Comparison of ENCODE assay signal across 8 cellular contexts in the genomic region with DNA sequence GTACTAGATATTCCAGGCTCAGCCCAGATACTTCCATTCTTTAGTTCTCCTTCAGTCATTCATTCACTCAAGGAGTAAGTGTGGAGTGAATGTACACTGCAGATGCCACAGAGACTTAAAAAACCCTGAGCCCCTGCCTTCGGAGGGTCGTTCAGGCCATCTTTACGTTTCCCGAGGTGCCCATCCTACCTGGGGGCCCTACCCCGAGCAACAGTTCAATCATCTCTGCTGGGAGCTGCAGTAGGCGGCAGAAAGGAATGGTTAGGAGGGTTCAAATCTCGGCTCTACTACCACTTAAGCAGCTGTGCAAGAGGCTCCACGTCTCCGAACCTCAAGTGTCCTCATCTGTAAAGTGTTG. TPM values are rescaled to one million over a fixed set of nuclear protein-coding genes. Genes with fewer than 3 reads are reported as not detected.
A peak's percentile ranks its signal among the peaks of the same experiment; 100 is the strongest.
DNase-seq lines count a peak whose midpoint lies in the region; ATAC-seq and TF ChIP-seq lines count a peak whose summit lies in the region.

No MANE protein-coding gene starts in this region.

- no peak for DNase-seq in Panc1 (ENCODE audit: low read depth, low spot score)
- DNase-seq in fibroblast of mammary gland (ENCODE audit: low read depth) = no peak
- DNase-seq in psoas muscle = no peak
- DNase-seq in GM10266 (ENCODE audit: extremely low spot score) = no peak
- DNase-seq in NCI-H1092 treated with DMSO at 0.1 percent for 48 hours (lab: John Stamatoyannopoulos, UW) = no peak

- H3K36me3 ChIP-seq in Panc1 (ENCODE audit: control insufficient read depth, insufficient read depth, low read length) (peaks cover 13% of the 10 kb centered on the region), psoas muscle (ENCODE audit: insufficient read depth in 1 of 2, low read depth in 1 of 2) (peaks cover 6 to 39% of the 10 kb centered on the region in 2 donors)

- POLR2A ChIA-PET in Panc1 (lab: Charles Lee) = interaction anchor here (0.7 kb wide), 1 partner anchor 163 kb away, joined by 5 read pairs; no protein-coding TSS in a partner anchor

- H3K27me3 ChIP-seq in Panc1 (ENCODE audit: control insufficient read depth, insufficient read depth, low read length) (no peaks in the 10 kb centered on the region), psoas muscle (ENCODE audit: insufficient read depth in 3 of 3, low read length in 2 of 3) (no peaks in the 10 kb centered on the region)

- intact Hi-C loops in Panc1 (cut with micrococcal nuclease; ENCODE audit: unreplicated experiment) (no loop called here), psoas muscle (cut with DNase I) (loop anchor here in 1 of 2 donors (10.0 kb wide), 1 partner anchor 295 kb away; the partner anchor contains the start of gene FANCD2)

- CTCF ChIA-PET in Panc1 (lab: Charles Lee) = no interaction called here

- WGBS in psoas muscle, 3 donors = 0 to 1% (median 0%) methylated on average over 9 of the region's 9 CpGs

- BruUV-seq in Panc1 (replicated peaks; lab: Mats Ljungman, UMichigan) = no TSS peak

- H3K4me3 ChIP-seq in GM12875 (ENCODE audit: low read depth, low read length) (peak overlapping the region; percentile 90), Panc1 (ENCODE audit: low read depth in 2 of 2, low read length in 2 of 2) (peak overlapping the region; percentile 95 to 99), fibroblast of mammary gland (ENCODE audit: control insufficient read depth, low read depth, low read length) (peak overlapping the region; percentile 99), psoas muscle (peak overlapping the region; percentile 96)

- in situ Hi-C loops in Panc1 (cut with HindIII; ENCODE audit: low pct_unique_long_range_greater_than_20kb, low sequenced_read_pairs) = no loop called here

- H3K4me1 ChIP-seq in Panc1 (ENCODE audit: control insufficient read depth, insufficient read depth, low read length) (peaks cover 4% of the 10 kb centered on the region; the same call in 1 of the 2 replicates), psoas muscle (peaks cover 19% of the 10 kb centered on the region)

- H3K27ac ChIP-seq in Panc1 (ENCODE audit: low read length) (peak overlapping the region; percentile 90), psoas muscle (peak overlapping the region; percentile 93)

- ATAC-seq in Panc1 = no peak
- peak in 3 of 4 donors; percentile 3 to 20 (median 4) for ATAC-seq in psoas muscle
- no peak for ATAC-seq in GM18519 (IDR thresholded peaks at IDR 0.05; ENCODE audit: low FRiP score, unreplicated experiment)
- ATAC-seq in HG02884 (IDR thresholded peaks at IDR 0.05; ENCODE audit: unreplicated experiment) = no peak

- TF ChIP-seq CTCF in GM12875 (IDR thresholded peaks at IDR 0.05; ENCODE audit: borderline replicate concordance, insufficient read depth, low read depth, low read length) = no peak
- TF ChIP-seq CTCF in Panc1 (IDR thresholded peaks at IDR 0.05) = no peak
- no peak for TF ChIP-seq CTCF in fibroblast of mammary gland (conservative IDR thresholded peaks at IDR 0.05; ENCODE audit: control insufficient read depth, insufficient read depth, low read depth, low read length)
- TF ChIP-seq CTCF in psoas muscle (IDR thresholded peaks at IDR 0.05) = no peak
- TF ChIP-seq CTCF in GM10266 (IDR thresholded peaks at IDR 0.05; ENCODE audit: control insufficient read depth, insufficient read depth, low read depth, missing control alignments) = no peak

- H3K9me3 ChIP-seq in Panc1 (ENCODE audit: control insufficient read depth, insufficient read depth, low read depth, low read length) = no peaks in the 10 kb centered on the region
- no peaks in the 10 kb centered on the region for H3K9me3 ChIP-seq in psoas muscle

RNA-seq across cellular contexts. Expression of gene SEC13, which starts 0.6 kb away (rescaled TPM):
- total RNA-seq in Panc1 (2021; ENCODE audit: unreplicated experiment) = 81.4 TPM
- polyA plus RNA-seq in Panc1 (2012; ENCODE audit: insufficient read length) = 113 TPM
- total RNA-seq in psoas muscle = 10 to 100 TPM; 56.3 to 95.5 (median 83.0) TPM
- polyA plus RNA-seq in psoas muscle = 100 to 1,000 TPM; 118 to 200 (median 181) TPM

RNA-seq across cellular contexts. Expression of gene GHRL, which starts 27.6 kb away (rescaled TPM):
- not detected for total RNA-seq in Panc1 (2021; ENCODE audit: unreplicated experiment)
- 0.69 TPM for polyA plus RNA-seq in Panc1 (2012; ENCODE audit: insufficient read length)
- total RNA-seq in psoas muscle = under 1 TPM in 1 of 4 donors, not detected in 3; 0.88 TPM
- under 1 TPM in 2 of 3 donors, not detected in 1; 0.16 to 0.18 TPM for polyA plus RNA-seq in psoas muscle

Comparison
In these comparisons a context has a peak if more than half of its experiments do, and no peak if none do; other contexts are left out.
1. ATAC-seq: peak in psoas muscle (3 of 4); none in Panc1 (single experiment), GM18519 (single experiment) and HG02884 (single experiment).
2. Peak in every context shown above with its lines, with median percentiles within 50 percentile points of each other: H3K4me3 ChIP-seq.